ENCODE assay signal across 1 cellular context in the genomic region with DNA sequence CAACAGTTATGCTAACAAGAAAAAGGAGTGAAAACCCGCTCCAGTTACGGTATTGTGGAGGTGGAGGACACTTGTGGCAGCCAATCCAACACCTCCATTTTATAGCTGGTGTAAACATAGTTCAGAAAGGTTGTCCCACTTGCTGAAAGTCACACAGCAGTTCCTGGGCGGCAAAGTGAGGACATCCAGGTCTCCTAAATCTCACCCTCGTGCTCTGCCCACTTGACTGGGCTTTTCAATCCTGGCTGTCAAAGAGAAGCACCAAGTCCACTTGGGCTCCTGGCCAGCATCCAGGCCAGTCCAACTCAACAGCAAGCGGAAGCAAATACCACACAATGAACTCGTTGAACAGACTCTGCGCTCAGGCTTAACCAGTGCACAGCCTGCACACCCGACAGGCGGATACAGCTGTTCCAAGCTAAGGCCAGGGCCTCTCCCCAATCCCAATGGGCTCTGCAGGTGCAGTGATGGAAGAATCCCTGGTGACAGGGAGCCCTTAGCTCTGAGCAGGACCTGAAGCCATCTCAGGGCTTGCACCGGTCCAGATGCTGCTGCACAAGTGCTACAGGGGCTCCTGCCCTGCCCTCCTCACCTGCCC.
A peak's percentile ranks its signal among the peaks of the same experiment; 100 is the strongest.
TF ChIP-seq lines count a peak whose summit lies in the region.

No MANE protein-coding gene starts in this region.

TF ChIP-seq in HepG2, 621 proteins besides CTCF, POLR2A, EP300 and RAD21 (continued from another document):
- TF ChIP-seq ZNF609 (CRISPR knock-in tag; IDR thresholded peaks at IDR 0.05; ENCODE audit: borderline replicate concordance), result peak; percentile 73
- peak; percentile 63; the same call in 1 of the 2 replicates for TF ChIP-seq ZNF709 (CRISPR knock-in tag; IDR thresholded peaks at IDR 0.05)
- TF ChIP-seq ZNF547 (CRISPR knock-in tag; IDR thresholded peaks at IDR 0.05), result 0 out of 2 replicates have a peak, but pooled peaks have one; percentile 65
- TF ChIP-seq FOSL2 (CRISPR knock-in tag; IDR thresholded peaks at IDR 0.05), result peak; percentile 52; the same call in 1 of the 2 replicates
- TF ChIP-seq ZNF607 (CRISPR knock-in tag; IDR thresholded peaks at IDR 0.05; ENCODE audit: borderline replicate concordance), result 0 out of 2 replicates have a peak, but pooled peaks have one; percentile 10
- peak; percentile 70 for TF ChIP-seq RBM39 (IDR thresholded peaks at IDR 0.05; ENCODE audit: low read depth, low read length, poor library complexity, severe bottlenecking)
- TF ChIP-seq ARID5B (CRISPR knock-in tag; IDR thresholded peaks at IDR 0.05), result peak; percentile 74; the same call in 1 of the 2 replicates
- peak; percentile 34; the same call in 1 of the 2 replicates for TF ChIP-seq ZSCAN29 (CRISPR knock-in tag; conservative IDR thresholded peaks at IDR 0.05)
- peak; percentile 86 for TF ChIP-seq MIER2 (CRISPR knock-in tag; IDR thresholded peaks at IDR 0.05)
- peak; percentile 66 for TF ChIP-seq KDM5B (CRISPR knock-in tag; IDR thresholded peaks at IDR 0.05; ENCODE audit: borderline replicate concordance)
- TF ChIP-seq SIN3A (IDR thresholded peaks at IDR 0.05; ENCODE audit: borderline replicate concordance, low read depth, low read length), result 0 out of 2 replicates have a peak, but pooled peaks have one; percentile 45
- TF ChIP-seq KLF9 (CRISPR knock-in tag; IDR thresholded peaks at IDR 0.05; ENCODE audit: low read depth), result 0 out of 2 replicates have a peak, but pooled peaks have one; percentile 67
- TF ChIP-seq TBX2 (CRISPR knock-in tag; IDR thresholded peaks at IDR 0.05; ENCODE audit: borderline replicate concordance), result peak; percentile 46
- peak; percentile 83; the same call in 1 of the 2 replicates for TF ChIP-seq ZNF614 (CRISPR knock-in tag; IDR thresholded peaks at IDR 0.05; ENCODE audit: borderline replicate concordance)
- 0 out of 2 replicates have a peak, but pooled peaks have one; percentile 16 for TF ChIP-seq SOX13 (IDR thresholded peaks at IDR 0.05)
- peak in 1 of 2 experiments; percentile 79; a peak in 2 of 4 replicates for TF ChIP-seq SOX13 (CRISPR knock-in tag; conservative IDR thresholded peaks at IDR 0.05 in 1 of 2, IDR thresholded peaks at IDR 0.05 in 1 of 2)
- TF ChIP-seq THAP8 (CRISPR knock-in tag; IDR thresholded peaks at IDR 0.05; ENCODE audit: borderline replicate concordance), result 0 out of 2 replicates have a peak, but pooled peaks have one; percentile 10
- peak; percentile 25 to 27; a peak in 3 of 4 replicates for TF ChIP-seq HMGXB4 (CRISPR knock-in tag; IDR thresholded peaks at IDR 0.05; ENCODE audit: borderline replicate concordance in 1 of 2, low read depth in 1 of 2)
- peak; percentile 74; the same call in 1 of the 2 replicates for TF ChIP-seq MYC (CRISPR knock-in tag; IDR thresholded peaks at IDR 0.05; ENCODE audit: borderline replicate concordance)
- TF ChIP-seq ZNF292 (CRISPR knock-in tag; IDR thresholded peaks at IDR 0.05; ENCODE audit: borderline replicate concordance, low read depth), result peak; percentile 86; the same call in 1 of the 2 replicates
- TF ChIP-seq ZNF784 (CRISPR knock-in tag; IDR thresholded peaks at IDR 0.05; ENCODE audit: borderline replicate concordance), result peak; percentile 54; the same call in 1 of the 2 replicates
- TF ChIP-seq, protein P1, sequence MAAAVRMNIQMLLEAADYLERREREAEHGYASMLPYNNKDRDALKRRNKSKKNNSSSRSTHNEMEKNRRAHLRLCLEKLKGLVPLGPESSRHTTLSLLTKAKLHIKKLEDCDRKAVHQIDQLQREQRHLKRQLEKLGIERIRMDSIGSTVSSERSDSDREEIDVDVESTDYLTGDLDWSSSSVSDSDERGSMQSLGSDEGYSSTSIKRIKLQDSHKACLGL (CRISPR knock-in tag; IDR thresholded peaks at IDR 0.05), result peak; percentile 73
- TF ChIP-seq NFYC (CRISPR knock-in tag; IDR thresholded peaks at IDR 0.05), result 0 out of 2 replicates have a peak, but pooled peaks have one; percentile 33
